In the genomic region with DNA sequence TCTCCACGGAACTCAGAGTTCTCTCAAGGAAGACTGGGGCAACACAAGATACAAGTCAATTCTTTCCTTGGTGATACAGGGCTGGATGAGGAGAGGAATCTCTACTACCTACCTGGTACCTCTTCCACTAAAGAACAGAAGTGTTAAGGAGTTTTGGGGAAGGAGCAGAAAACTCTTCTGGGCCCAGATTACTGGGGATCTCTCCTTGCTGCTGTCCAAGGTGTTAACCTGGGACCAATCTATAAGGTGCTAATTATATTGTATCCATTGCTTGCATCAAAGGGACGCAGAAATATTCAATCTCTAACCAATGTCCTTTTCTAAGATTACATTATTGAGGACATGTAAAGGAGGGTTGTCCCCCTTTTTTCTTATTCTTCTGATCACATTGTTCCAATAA, we compare ENCODE assay signal across 31 cellular contexts.
"Had no signal": no experiment of that assay in that cellular context is flagged by ENCODE, and none has a peak within 500 bp of the region (broad histone marks: within the 10 kb centered on the region; RNA-seq: fewer than 3 reads in every experiment).

No MANE protein-coding gene starts in this region.

- H3K79me2 ChIP-seq: parathyroid adenoma had no signal

- H3K4me3 Mint-ChIP-seq: naive thymus-derived CD8-positive, alpha-beta T cell; natural killer cell treated with Interleukin-12 subunit alpha and Interleukin-12 subunit beta and Interleukin-15 and Interleukin-18, amount 100 ng/mL, for 72 hours; neural progenitor cell; stimulated activated memory B cell treated with anti-CD40 and anti-IgM and Interleukin-4, amounts not matched to agents 10 μg/mL and 1 μg/mL and 100 μg/mL, for 72 hours; stimulated activated naive CD8-positive, alpha-beta T cell treated with anti-CD3 and anti-CD28 coated beads, Interleukin-15, amount 100 ng/mL, for 72 hours; type B pancreatic cell had no signal

- H3K27me3 Mint-ChIP-seq: naive thymus-derived CD8-positive, alpha-beta T cell; natural killer cell treated with Interleukin-12 subunit alpha and Interleukin-12 subunit beta and Interleukin-15 and Interleukin-18, amount 100 ng/mL, for 72 hours; progenitor cell of endocrine pancreas; stimulated activated memory B cell treated with anti-CD40 and anti-IgM and Interleukin-4, amounts not matched to agents 10 μg/mL and 1 μg/mL and 100 μg/mL, for 72 hours; stimulated activated naive CD8-positive, alpha-beta T cell treated with anti-CD3 and anti-CD28 coated beads, Interleukin-15, amount 100 ng/mL, for 72 hours; type B pancreatic cell had no signal

- H3K9me3 Mint-ChIP-seq: natural killer cell treated with Interleukin-12 subunit alpha and Interleukin-12 subunit beta and Interleukin-15 and Interleukin-18, amount 100 ng/mL, for 72 hours; neural progenitor cell; stimulated activated memory B cell treated with anti-CD40 and anti-IgM and Interleukin-4, amounts not matched to agents 10 μg/mL and 1 μg/mL and 100 μg/mL, for 72 hours had no signal

- H3K4me1 Mint-ChIP-seq: naive thymus-derived CD8-positive, alpha-beta T cell; neural progenitor cell; stimulated activated memory B cell treated with anti-CD40 and anti-IgM and Interleukin-4, amounts not matched to agents 10 μg/mL and 1 μg/mL and 100 μg/mL, for 72 hours; stimulated activated naive CD8-positive, alpha-beta T cell treated with anti-CD3 and anti-CD28 coated beads, Interleukin-15, amount 100 ng/mL, for 72 hours had no signal

- H3K27ac ChIP-seq: neural progenitor cell, ovary, parathyroid adenoma, psoas muscle, skin epidermis, spleen, suprapubic skin, testis, tibial artery, transverse colon, upper lobe of right lung, uterus had no signal

- H3K4me1 ChIP-seq: neural progenitor cell, parathyroid adenoma, psoas muscle, spleen, suprapubic skin, testis, tibial artery, transverse colon, upper lobe of right lung, uterus had no signal

- H3K4me2 ChIP-seq: neural progenitor cell, smooth muscle cell had no signal

- H3K4me3 ChIP-seq: neural progenitor cell, ovary, psoas muscle, skin epidermis, smooth muscle cell, spleen, suprapubic skin, testis, tibial artery, transverse colon, upper lobe of right lung, uterus had no signal

- H3K9ac ChIP-seq: neural progenitor cell, parathyroid adenoma had no signal

- H3K9me3 ChIP-seq: ovary, psoas muscle, suprapubic skin, testis, tibial artery, transverse colon, upper lobe of right lung, uterus had no signal

- ATAC-seq: naive thymus-derived CD8-positive, alpha-beta T cell; natural killer cell treated with Interleukin-12 subunit alpha and Interleukin-12 subunit beta and Interleukin-15 and Interleukin-18, amount 100 ng/mL, for 72 hours; psoas muscle; right cardiac atrium; sciatic nerve; stimulated activated memory B cell treated with anti-CD40 and anti-IgM and Interleukin-4, amounts not matched to agents 10 μg/mL and 1 μg/mL and 100 μg/mL, for 72 hours; stimulated activated naive CD8-positive, alpha-beta T cell treated with anti-CD3 and anti-CD28 coated beads, Interleukin-15, amount 100 ng/mL, for 72 hours; stimulated activated naive CD8-positive, alpha-beta T cell treated with anti-CD3 and anti-CD28 coated beads, Interleukin-15, Interleukin-2, amounts not matched to agents 100 U/mL and 50 U/mL, for 24 hours; upper lobe of right lung had no signal

- H3K27me3 ChIP-seq: neural progenitor cell, ovary, spleen, suprapubic skin, testis, tibial artery, transverse colon, upper lobe of right lung, uterus had no signal

- H3K36me3 Mint-ChIP-seq: naive thymus-derived CD8-positive, alpha-beta T cell; natural killer cell treated with Interleukin-12 subunit alpha and Interleukin-12 subunit beta and Interleukin-15 and Interleukin-18, amount 100 ng/mL, for 72 hours; neural progenitor cell; stimulated activated memory B cell treated with anti-CD40 and anti-IgM and Interleukin-4, amounts not matched to agents 10 μg/mL and 1 μg/mL and 100 μg/mL, for 72 hours; type B pancreatic cell had no signal

- H2AFZ ChIP-seq: neural progenitor cell, parathyroid adenoma had no signal

- H3K36me3 ChIP-seq: neural progenitor cell, ovary, spleen, suprapubic skin, tibial artery, transverse colon, upper lobe of right lung, uterus had no signal

- DNase-seq: naive thymus-derived CD8-positive, alpha-beta T cell; occipital lobe; ovary; posterior cingulate gyrus; psoas muscle; right cardiac atrium; spleen; stimulated activated CD4-positive, alpha-beta T cell treated with anti-CD3 and anti-CD28 coated beads, Interleukin-12 subunit alpha, Interleukin-12 subunit beta, amount 100 ng/mL, for 4 hours; stimulated activated CD4-positive, alpha-beta T cell treated with anti-CD3 and anti-CD28 coated beads, Interleukin-1b, Interleukin-23, amount 100 ng/mL, for 48 hours; stimulated activated CD4-positive, alpha-beta T cell treated with anti-CD3 and anti-CD28 coated beads, Interleukin-4, amount 100 ng/mL, for 1 hour; stimulated activated CD4-positive, alpha-beta T cell treated with anti-CD3 and anti-CD28 coated beads, Interleukin-4, amount 100 ng/mL, for 4 hours; stimulated activated CD8-positive, alpha-beta memory T cell treated with anti-CD3 and anti-CD28 coated beads, Interleukin-4, amount 100 ng/mL, for 48 hours; stimulated activated naive CD4-positive, alpha-beta T cell; stimulated activated naive CD8-positive, alpha-beta T cell treated with anti-CD3 and anti-CD28 coated beads, Interleukin-15, amount 100 ng/mL, for 72 hours; stimulated activated naive CD8-positive, alpha-beta T cell treated with anti-CD3 and anti-CD28 coated beads, Interleukin-15, Interleukin-2, amounts not matched to agents 100 U/mL and 50 U/mL, for 24 hours; substantia nigra; testis; tibial artery; transverse colon; upper lobe of right lung; uterus had no signal

- H3K27ac Mint-ChIP-seq: naive thymus-derived CD8-positive, alpha-beta T cell; natural killer cell treated with Interleukin-12 subunit alpha and Interleukin-12 subunit beta and Interleukin-15 and Interleukin-18, amount 100 ng/mL, for 72 hours; neural progenitor cell; progenitor cell of endocrine pancreas; stimulated activated memory B cell treated with anti-CD40 and anti-IgM and Interleukin-4, amounts not matched to agents 10 μg/mL and 1 μg/mL and 100 μg/mL, for 72 hours; stimulated activated naive CD8-positive, alpha-beta T cell treated with anti-CD3 and anti-CD28 coated beads, Interleukin-15, amount 100 ng/mL, for 72 hours; type B pancreatic cell had no signal
